In the genomic region with DNA sequence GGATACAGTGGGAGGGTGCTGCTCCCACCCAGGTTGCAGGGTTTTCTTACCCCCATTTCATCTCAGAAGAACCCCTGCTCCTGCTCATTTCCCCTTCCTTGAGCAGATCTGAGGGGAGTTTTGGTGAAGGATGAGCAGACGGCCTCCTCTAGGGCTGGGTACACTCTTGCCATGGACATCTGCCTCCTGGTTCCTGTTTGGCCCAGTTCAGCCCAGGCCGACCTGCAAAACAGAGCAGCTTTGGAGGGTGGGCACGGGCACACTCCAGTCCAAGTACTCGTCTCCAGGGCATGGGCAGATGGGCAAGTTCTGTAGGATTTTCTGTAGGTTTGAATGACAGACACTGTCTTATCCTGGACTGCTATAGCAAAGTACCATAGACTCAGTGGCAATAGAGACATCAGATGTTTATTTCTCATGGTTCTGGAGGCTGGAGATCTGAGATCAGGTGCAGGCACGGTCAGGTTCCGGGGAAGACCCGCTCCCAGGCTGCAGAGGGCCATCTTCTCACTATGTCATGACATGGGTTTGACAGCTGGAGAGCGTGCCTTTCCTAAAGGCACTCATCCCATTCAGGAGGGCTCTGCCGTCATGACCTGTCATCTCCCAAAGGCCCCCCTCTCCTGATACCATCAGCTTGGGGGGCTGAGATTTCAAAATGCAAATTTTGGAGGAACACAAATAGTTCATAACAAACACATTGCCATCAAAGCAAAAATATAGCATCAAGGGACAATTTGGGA, we compare ENCODE assay signal across 17 cellular contexts. TPM values are rescaled to one million over a fixed set of nuclear protein-coding genes. Genes with fewer than 3 reads are reported as not detected.
DNase-seq lines count a peak whose midpoint lies in the region; ATAC-seq, FAIRE-seq and TF ChIP-seq lines count a peak whose summit lies in the region.
"Had no signal": no experiment of that assay in that cellular context is flagged by ENCODE, and none has a peak within 500 bp of the region (broad histone marks: within the 10 kb centered on the region; RNA-seq: fewer than 3 reads in every experiment).

No MANE protein-coding gene starts in this region.

- H3K27me3 ChIP-seq in trophoblast cell (ENCODE audit: insufficient read depth, low read length) = peaks cover 6% of the 10 kb centered on the region

- peaks cover 9% of the 10 kb centered on the region for H3K36me3 Mint-ChIP-seq in endothelial cell (ENCODE audit: low read depth, unreplicated experiment)
- peaks cover 15% of the 10 kb centered on the region for H3K36me3 Mint-ChIP-seq in stimulated activated memory B cell treated with anti-CD40 and anti-IgM and Interleukin-4, amounts not matched to agents 10 μg/mL and 1 μg/mL and 100 μg/mL, for 72 hours

- no peak overlapping the region for H2BK5ac ChIP-seq in trophoblast cell (ENCODE audit: low read depth, low read length, poor library complexity)

- no peak overlapping the region for H4K12ac ChIP-seq in trophoblast cell (ENCODE audit: low read depth, low read length)

- no peak overlapping the region for H2AFZ ChIP-seq in trophoblast cell (ENCODE audit: insufficient read depth, low read length, poor library complexity)

- peaks cover 3% of the 10 kb centered on the region for H3K4me1 Mint-ChIP-seq in endothelial cell (ENCODE audit: unreplicated experiment)
- H3K4me1 Mint-ChIP-seq in stimulated activated memory B cell treated with anti-CD40 and anti-IgM and Interleukin-4, amounts not matched to agents 10 μg/mL and 1 μg/mL and 100 μg/mL, for 72 hours = peaks cover 61% of the 10 kb centered on the region

- no peaks in the 10 kb centered on the region for H3K79me1 ChIP-seq in trophoblast cell (ENCODE audit: low read length)

- H2BK12ac ChIP-seq in trophoblast cell (ENCODE audit: low read length) = no peak overlapping the region

- no peak overlapping the region for H2AK5ac ChIP-seq in trophoblast cell (ENCODE audit: low read length)

- FAIRE-seq in HTR-8/SVneo (lab: Jason Lieb, UNC) = peak; percentile 79
- FAIRE-seq: D721Med, GM19239, RCC 7860 had no signal

- H3K14ac ChIP-seq in trophoblast cell (ENCODE audit: low read length) = no peak overlapping the region

- no peak overlapping the region for H3K4ac ChIP-seq in trophoblast cell (ENCODE audit: low read depth, low read length)

- H3K23ac ChIP-seq in trophoblast cell (ENCODE audit: low read length) = no peak overlapping the region

- H3K4me3 ChIP-seq in trophoblast cell (ENCODE audit: low read depth, low read length) = no peak overlapping the region

- no peaks in the 10 kb centered on the region for H3K36me3 ChIP-seq in trophoblast cell (ENCODE audit: control insufficient read depth in 1 of 2, insufficient read depth in 2 of 2, low read length in 2 of 2)
- H3K36me3 ChIP-seq: brain microvascular endothelial cell had no signal

- no peak overlapping the region for H3K4me2 ChIP-seq in trophoblast cell (ENCODE audit: low read length)

- H3K9me3 ChIP-seq in trophoblast cell (ENCODE audit: insufficient read depth, low read depth, low read length) = peaks cover 9% of the 10 kb centered on the region
- H3K9me3 ChIP-seq: left lung, tibial artery had no signal

- peaks cover 5% of the 10 kb centered on the region for H3K9me3 Mint-ChIP-seq in endothelial cell (ENCODE audit: unreplicated experiment)
- H3K9me3 Mint-ChIP-seq in stimulated activated memory B cell treated with anti-CD40 and anti-IgM and Interleukin-4, amounts not matched to agents 10 μg/mL and 1 μg/mL and 100 μg/mL, for 72 hours = peaks cover 6% of the 10 kb centered on the region

- WGBS in trophoblast cell (ENCODE audit: extremely low coverage, insufficient coverage, insufficient read length) = no CpG with 5 or more reads among the region's 9 CpGs

- H3K4me1 ChIP-seq in trophoblast cell (ENCODE audit: control insufficient read depth in 1 of 2, insufficient read depth in 2 of 2, low read length in 2 of 2) = peaks cover 0 to 2% of the 10 kb centered on the region in 2 experiments

- no peak overlapping the region for H4K8ac ChIP-seq in trophoblast cell (ENCODE audit: low read depth, low read length)

- no peak for TF ChIP-seq CTCF in endothelial cell (IDR thresholded peaks at IDR 0.05; ENCODE audit: unreplicated experiment)

- peak overlapping the region; percentile 76 for H3K4me3 Mint-ChIP-seq in endothelial cell (ENCODE audit: unreplicated experiment)
- H3K4me3 Mint-ChIP-seq in stimulated activated memory B cell treated with anti-CD40 and anti-IgM and Interleukin-4, amounts not matched to agents 10 μg/mL and 1 μg/mL and 100 μg/mL, for 72 hours = peak overlapping the region; percentile 88
- H3K4me3 Mint-ChIP-seq: T-helper 17 cell had no signal

- no peak overlapping the region for H4K91ac ChIP-seq in trophoblast cell (ENCODE audit: low read depth, low read length)

- no peak overlapping the region for H3K9ac ChIP-seq in trophoblast cell (ENCODE audit: low read length)

- no peaks in the 10 kb centered on the region for H3K79me2 ChIP-seq in trophoblast cell (ENCODE audit: control insufficient read depth, insufficient read depth, low read length, poor library complexity)

- no peak for ATAC-seq in stimulated activated memory B cell treated with anti-CD40 and anti-IgM and Interleukin-4, amounts not matched to agents 10 μg/mL and 1 μg/mL and 100 μg/mL, for 72 hours
- ATAC-seq in HG02623 (IDR thresholded peaks at IDR 0.05; ENCODE audit: unreplicated experiment) = no peak

- H2BK120ac ChIP-seq in trophoblast cell (ENCODE audit: insufficient read depth, low read length, poor library complexity) = no peak overlapping the region

- H3K27me3 Mint-ChIP-seq in endothelial cell (ENCODE audit: unreplicated experiment) = peaks cover 14% of the 10 kb centered on the region
- no peaks in the 10 kb centered on the region for H3K27me3 Mint-ChIP-seq in stimulated activated memory B cell treated with anti-CD40 and anti-IgM and Interleukin-4, amounts not matched to agents 10 μg/mL and 1 μg/mL and 100 μg/mL, for 72 hours

- H3K27ac ChIP-seq in trophoblast cell (ENCODE audit: low read depth, low read length) = no peak overlapping the region
- H3K27ac ChIP-seq: brain microvascular endothelial cell, left lung, tibial artery had no signal

- no peak overlapping the region for H3K27ac Mint-ChIP-seq in endothelial cell (ENCODE audit: unreplicated experiment)
- H3K27ac Mint-ChIP-seq in stimulated activated memory B cell treated with anti-CD40 and anti-IgM and Interleukin-4, amounts not matched to agents 10 μg/mL and 1 μg/mL and 100 μg/mL, for 72 hours = peak overlapping the region; percentile 84
- H3K27ac Mint-ChIP-seq: T-helper 17 cell had no signal

- peak; percentile 38 for DNase-seq in activated effector memory CD4-positive, alpha-beta T cell treated with anti-CD3 and anti-CD28 coated beads, Interleukin-2, amount 50 U/mL, for 16 hours
- DNase-seq in activated effector memory CD4-positive, alpha-beta T cell treated with Interleukin-2 at 50 U/mL for 16 hours = no peak
- no peak for DNase-seq in HTR-8/SVneo (ENCODE audit: insufficient read length, low spot score)
- no peak for DNase-seq in endothelial cell (ENCODE audit: low spot score)
- no peak for DNase-seq in SHP77 treated with DMSO at 0.1 percent for 48 hours (lab: John Stamatoyannopoulos, UW)
- no peak for DNase-seq in trophoblast cell
- DNase-seq: brain microvascular endothelial cell, NCI-H1694 treated with DMSO at 0.1 percent for 48 hours, NCI-H510A, tibial artery had no signal

- H3K18ac ChIP-seq in trophoblast cell (ENCODE audit: low read length) = no peak overlapping the region

RNA-seq across cellular contexts. Expression of gene NPBWR2, which starts 6.2 kb away (rescaled TPM):
- not detected for total RNA-seq in endothelial cell (ENCODE audit: unreplicated experiment)
- not detected in 2 replicates for polyA plus RNA-seq in trophoblast cell (2013)
- total RNA-seq: left lung, T-helper 17 cell had no signal

RNA-seq across cellular contexts. Expression of gene LKAAEAR1, which starts 16.9 kb away (rescaled TPM):
- not detected for total RNA-seq in endothelial cell (ENCODE audit: unreplicated experiment)
- polyA plus RNA-seq in trophoblast cell (2013) = not detected in 2 replicates
- total RNA-seq: T-helper 17 cell had no signal

RNA-seq across cellular contexts. Expression of gene OPRL1, which starts 21.2 kb away (rescaled TPM):
- 10.2 TPM for total RNA-seq in endothelial cell (ENCODE audit: unreplicated experiment)
- 1.1 and 1.4 TPM in 2 replicates for polyA plus RNA-seq in trophoblast cell (2013)

RNA-seq across cellular contexts. Expression of gene RGS19, which starts 21.8 kb away (rescaled TPM):
- 26.2 TPM for total RNA-seq in endothelial cell (ENCODE audit: unreplicated experiment)
- polyA plus RNA-seq in trophoblast cell (2013) = 7.5 and 8.3 TPM in 2 replicates

RNA-seq across cellular contexts. Expression of gene TCEA2, which starts 38.1 kb away (rescaled TPM):
- 123 TPM for total RNA-seq in endothelial cell (ENCODE audit: unreplicated experiment)
- polyA plus RNA-seq in trophoblast cell (2013) = 55.8 and 60.4 TPM in 2 replicates
